23 cellular contexts compared by ENCODE assay signal in the genomic region with DNA sequence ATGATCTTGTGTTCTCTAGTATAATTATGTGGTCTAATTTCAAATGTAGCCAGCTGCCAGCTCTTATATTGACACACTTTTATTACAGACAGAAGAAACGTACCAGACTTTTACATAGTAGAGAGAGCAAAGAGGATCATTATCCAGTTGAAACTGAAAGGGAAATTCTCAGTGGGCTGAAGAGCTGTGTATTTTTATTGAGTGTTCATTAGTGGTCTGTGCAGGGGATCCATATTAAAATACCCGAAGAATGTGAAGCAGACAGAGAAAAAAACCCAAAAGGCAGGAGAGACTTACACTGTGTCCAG. TPM values are rescaled to one million over a fixed set of nuclear protein-coding genes. Genes with fewer than 3 reads are reported as not detected.
A peak's percentile ranks its signal among the peaks of the same experiment; 100 is the strongest.
DNase-seq lines count a peak whose midpoint lies in the region.
"Had no signal": no experiment of that assay in that cellular context is flagged by ENCODE, and none has a peak within 500 bp of the region (broad histone marks: within the 10 kb centered on the region; RNA-seq: fewer than 3 reads in every experiment).

No MANE protein-coding gene starts in this region.

- DNase-seq in NCI-H2171 treated with DMSO at 0.1 percent for 48 hours (lab: John Stamatoyannopoulos, UW) (peak; percentile 1), NCI-H2171 (lab: John Stamatoyannopoulos, UW) (no peak), NCI-H2081 (lab: John Stamatoyannopoulos, UW) (peak; percentile 39 to 89), NCI-H748 (lab: John Stamatoyannopoulos, UW; ENCODE audit: unreplicated experiment) (peak; percentile 81), NAMALWA (ENCODE audit: low spot score) (no peak), AG08396 (ENCODE audit: low spot score) (no peak), mesenteric fat pad (ENCODE audit: low spot score) (no peak)
- DNase-seq in stimulated activated CD4-positive, alpha-beta T cell treated with anti-CD3 and anti-CD28 coated beads, Interleukin-15, amount 100 ng/mL, for 24 hours, result no peak
- DNase-seq: activated CD8-positive, alpha-beta T cell treated with anti-CD3 and anti-CD28 coated beads for 36 hours; activated naive CD4-positive, alpha-beta T cell treated with Interleukin-2 at 50 U/mL for 16 hours; activated T-cell treated with anti-CD3 and anti-CD28 coated beads for 4 hours; BE2C; dermis blood vessel endothelial cell; EL; left cardiac atrium; mesenchymal stem cell; naive B cell; NCI-H446 treated with DMSO at 0.1 percent for 48 hours; retina; spleen; SW 1271; transverse colon had no signal

RNA-seq across cellular contexts. Expression of gene MYRIP, which starts 41.3 kb away (rescaled TPM):
- 1.8 TPM for total RNA-seq in mesenteric fat pad
- total RNA-seq: activated CD8-positive, alpha-beta T cell treated with anti-CD3 and anti-CD28 coated beads for 36 hours; OCI-LY7 had no signal

Comparison
In these comparisons a context has a peak if more than half of its experiments do, and no peak if none do; other contexts are left out.
1. DNase-seq: peak in NCI-H2171 treated with DMSO at 0.1 percent for 48 hours (single experiment), NCI-H2081 (2 of 2) and NCI-H748 (single experiment); none in NCI-H2171 (single experiment), NAMALWA (single experiment), AG08396 (single experiment), mesenteric fat pad (single experiment) and stimulated activated CD4-positive, alpha-beta T cell treated with anti-CD3 and anti-CD28 coated beads, Interleukin-15, amount 100 ng/mL, for 24 hours (single experiment).